1 cellular context compared by ENCODE assay signal in the genomic region with DNA sequence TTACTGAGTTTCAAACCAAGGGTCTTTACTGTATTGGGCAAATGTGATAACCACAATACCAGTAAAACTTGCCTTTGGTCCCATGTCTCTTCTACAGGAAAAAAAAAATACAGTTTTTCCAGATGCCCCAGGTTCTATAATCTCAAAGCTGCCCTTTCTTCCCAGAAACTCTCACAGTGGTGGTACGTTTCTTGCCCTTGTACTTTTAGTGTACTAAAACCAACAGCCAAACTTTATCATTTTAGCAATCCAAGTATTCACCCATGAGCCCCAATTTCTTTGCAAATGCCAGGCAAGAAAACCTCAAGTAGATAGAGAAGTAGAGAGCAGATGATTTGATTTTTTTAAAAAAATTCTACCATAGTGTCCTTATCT.
TF ChIP-seq lines count a peak whose summit lies in the region.

No MANE protein-coding gene starts in this region.

TF ChIP-seq in A549, 52 proteins besides CTCF, POLR2A, EP300 and RAD21 (continued from another document):
- TF ChIP-seq REST (IDR thresholded peaks at IDR 0.05), result no peak
